Comparison of ENCODE assay signal across 7 cellular contexts in the genomic region with DNA sequence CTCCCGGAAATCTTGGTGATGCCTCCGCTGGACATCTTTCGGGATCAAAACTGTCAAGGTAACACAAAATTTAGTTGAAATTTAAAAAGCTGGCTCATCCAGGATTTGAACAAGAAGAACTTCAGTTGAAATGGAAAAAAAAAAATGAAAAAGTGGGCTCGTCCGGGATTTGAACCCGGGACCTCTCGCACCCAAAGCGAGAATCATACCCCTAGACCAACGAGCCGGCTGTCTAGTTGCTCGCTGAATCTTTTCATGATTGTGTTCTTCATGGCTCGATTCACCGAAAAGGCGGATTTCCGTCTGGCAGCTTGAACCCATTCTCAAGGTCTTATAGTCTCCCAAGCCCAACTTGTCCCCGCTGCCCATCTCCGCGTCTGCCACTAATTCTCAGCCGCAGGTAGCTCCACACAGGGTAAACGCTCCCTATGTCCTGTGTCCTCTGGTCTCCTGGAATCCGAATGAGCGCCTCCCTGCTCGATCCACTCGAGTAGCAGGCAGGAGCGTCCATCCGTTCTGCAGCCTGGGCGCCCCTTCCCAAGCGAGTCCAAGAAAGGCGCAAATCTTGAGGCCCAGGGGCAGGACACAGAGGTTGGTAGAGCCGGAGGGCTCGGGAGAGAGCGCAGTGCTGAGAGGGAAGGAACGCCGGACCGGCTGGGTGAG. TPM values are rescaled to one million over a fixed set of nuclear protein-coding genes. Genes with fewer than 3 reads are reported as not detected.
DNase-seq lines count a peak whose midpoint lies in the region; ATAC-seq, FAIRE-seq and TF ChIP-seq lines count a peak whose summit lies in the region.

No MANE protein-coding gene starts in this region.

- CTCF ChIA-PET in naive thymus-derived CD4-positive, alpha-beta T cell (lab: Charles Lee): interaction anchor here (0.7 to 4.3 kb wide), 7 partner anchors 17 to 328 kb away, joined by 3 to 23 read pairs (median 5); a partner anchor contains a TSS

- H3K36me3 ChIP-seq in HUES6 (ENCODE audit: control insufficient read depth, insufficient read depth, low read length) (no peaks in the 10 kb centered on the region), stomach smooth muscle (ENCODE audit: control insufficient read depth in 2 of 2, insufficient read depth in 2 of 2, low read length in 2 of 2) (no peaks in the 10 kb centered on the region)
- H3K36me3 ChIP-seq in naive thymus-derived CD4-positive, alpha-beta T cell (ENCODE audit: control insufficient read depth in 2 of 3, insufficient read depth in 3 of 3, low read length in 3 of 3): peaks cover 0 to 17% (median 0%) of the 10 kb centered on the region in 3 experiments

- peak overlapping the region; percentile 94 to 99 (median 97) for H3K4me3 Mint-ChIP-seq in naive thymus-derived CD4-positive, alpha-beta T cell

- H3K27me3 ChIP-seq in HUES6 (ENCODE audit: control insufficient read depth, insufficient read depth, low read length) (peaks cover 30% of the 10 kb centered on the region), stomach smooth muscle (ENCODE audit: control insufficient read depth in 1 of 2, insufficient read depth in 2 of 2, low read length in 2 of 2) (no peaks in the 10 kb centered on the region)
- H3K27me3 ChIP-seq in naive thymus-derived CD4-positive, alpha-beta T cell (ENCODE audit: control insufficient read depth in 2 of 2, insufficient read depth in 2 of 2, low read length in 2 of 2): no peaks in the 10 kb centered on the region

- peaks cover 0 to 18% (median 0%) of the 10 kb centered on the region in 5 donors for H3K36me3 Mint-ChIP-seq in naive thymus-derived CD4-positive, alpha-beta T cell

- POLR2A ChIA-PET in naive thymus-derived CD4-positive, alpha-beta T cell (lab: Charles Lee): interaction anchor here (0.7 to 8.7 kb wide), 16 partner anchors 16 to 72 kb away, joined by 3 to 259 read pairs (median 7); a partner anchor contains a TSS

- H3K27ac ChIP-seq in HUES6 (ENCODE audit: low read depth, low read length) (peak overlapping the region; percentile 39; the same call in 1 of the 2 replicates), stomach smooth muscle (ENCODE audit: low read length) (peak overlapping the region; percentile 74)
- peak overlapping the region; percentile 86 for H3K27ac ChIP-seq in naive thymus-derived CD4-positive, alpha-beta T cell (ENCODE audit: low read depth, low read length)

- peak overlapping the region; percentile 82 for H3K4me3 ChIP-seq in HUES6 (ENCODE audit: low read depth, low read length)
- peak overlapping the region; percentile 87 for H3K4me3 ChIP-seq in epithelial cell of proximal tubule (ENCODE audit: low read depth, low read length)
- peak overlapping the region; percentile 99 for H3K4me3 ChIP-seq in naive thymus-derived CD4-positive, alpha-beta T cell (ENCODE audit: low read length)
- H3K4me3 ChIP-seq in stomach smooth muscle (ENCODE audit: low read length in 2 of 2): peak overlapping the region; percentile 97 to 98

- peak overlapping the region; percentile 95 to 100 (median 98) for H3K27ac Mint-ChIP-seq in naive thymus-derived CD4-positive, alpha-beta T cell

- no peak for ATAC-seq in naive thymus-derived CD4-positive, alpha-beta T cell

- intact Hi-C loops in naive thymus-derived CD4-positive, alpha-beta T cell (cut with micrococcal nuclease): loop anchor here (1.0 to 2.0 kb wide), 4 partner anchors 16 to 386 kb away; a partner anchor contains a TSS

- H3K27me3 Mint-ChIP-seq in naive thymus-derived CD4-positive, alpha-beta T cell: peaks cover 0 to 26% (median 0%) of the 10 kb centered on the region in 5 donors

- no peak for FAIRE-seq in frontal cortex (lab: Jason Lieb, UNC)

- H3K9ac ChIP-seq in HUES6 (ENCODE audit: low read length) (peak overlapping the region; percentile 88), stomach smooth muscle (ENCODE audit: low read length in 2 of 2) (peak overlapping the region; percentile 69 to 80)

- peaks cover 0 to 40% (median 4%) of the 10 kb centered on the region in 11 donors for H3K9me3 Mint-ChIP-seq in naive thymus-derived CD4-positive, alpha-beta T cell

- DNase-seq in activated CD8-positive, alpha-beta memory T cell treated with anti-CD3 and anti-CD28 coated beads for 24 hours: peak; percentile 95
- DNase-seq in epithelial cell of proximal tubule (ENCODE audit: low read depth) (no peak), frontal cortex (ENCODE audit: low spot score in 2 of 2) (no peak), cerebellar nuclear complex (lab: John Stamatoyannopoulos, UW) (no peak)
- DNase-seq in naive thymus-derived CD4-positive, alpha-beta T cell: peak; percentile 53 to 90 (median 84)

- H3K4me1 ChIP-seq in HUES6 (ENCODE audit: control insufficient read depth, insufficient read depth, low read length) (peaks cover 9% of the 10 kb centered on the region; the same call in 1 of the 2 replicates), stomach smooth muscle (ENCODE audit: control insufficient read depth, insufficient read depth, low read length) (peaks cover 36% of the 10 kb centered on the region)
- H3K4me1 ChIP-seq in naive thymus-derived CD4-positive, alpha-beta T cell (ENCODE audit: control insufficient read depth in 2 of 2, insufficient read depth in 2 of 2, low read length in 2 of 2): peaks cover 3 to 5% of the 10 kb centered on the region in 2 donors

- H3K9me3 ChIP-seq in HUES6 (ENCODE audit: control insufficient read depth, insufficient read depth, low read depth, low read length) (no peaks in the 10 kb centered on the region), stomach smooth muscle (ENCODE audit: control insufficient read depth in 2 of 2, low read length in 2 of 2) (no peaks in the 10 kb centered on the region)
- no peaks in the 10 kb centered on the region for H3K9me3 ChIP-seq in naive thymus-derived CD4-positive, alpha-beta T cell (ENCODE audit: control insufficient read depth in 2 of 3, low read length in 3 of 3)

- TF ChIP-seq CTCF in epithelial cell of proximal tubule (conservative IDR thresholded peaks at IDR 0.05; ENCODE audit: low read depth, low read length): peak; percentile 8

- peaks cover 22 to 72% (median 48%) of the 10 kb centered on the region in 7 donors for H3K4me1 Mint-ChIP-seq in naive thymus-derived CD4-positive, alpha-beta T cell

RNA-seq across cellular contexts. Expression of a gene that starts 16.2 kb away (rescaled TPM):
- total RNA-seq in epithelial cell of proximal tubule: 2.7 and 14.6 TPM in 2 replicates
- total RNA-seq in naive thymus-derived CD4-positive, alpha-beta T cell: 1 to 10 TPM; 1.1 to 6.1 (median 3.6) TPM
- polyA plus RNA-seq in naive thymus-derived CD4-positive, alpha-beta T cell: under 1 TPM in 1 of 2 donors, not detected in 1; 0.28 TPM
- total RNA-seq in frontal cortex: 2.0 TPM

RNA-seq across cellular contexts. Expression of a gene that starts 34.2 kb away (rescaled TPM):
- total RNA-seq in epithelial cell of proximal tubule (10.6 and 12.4 TPM in 2 replicates), frontal cortex (12.2 TPM)
- total RNA-seq in naive thymus-derived CD4-positive, alpha-beta T cell: 10 to 100 TPM; 27.3 to 36.5 (median 32.6) TPM
- 1 to 10 TPM in 1 of 2 donors, under 1 TPM in 1; 0.72 to 1.1 TPM for polyA plus RNA-seq in naive thymus-derived CD4-positive, alpha-beta T cell

RNA-seq across cellular contexts. Expression of a gene that starts 41.4 kb away (rescaled TPM):
- total RNA-seq in epithelial cell of proximal tubule (not detected in 2 replicates), frontal cortex (not detected)
- not detected for total RNA-seq in naive thymus-derived CD4-positive, alpha-beta T cell
- polyA plus RNA-seq in naive thymus-derived CD4-positive, alpha-beta T cell: not detected

RNA-seq across cellular contexts. Expression of a gene that starts 54.9 kb away (rescaled TPM):
- total RNA-seq in epithelial cell of proximal tubule: 2,747 and 3,067 TPM in 2 replicates
- 1,000 to 10,000 TPM; 1,703 to 2,739 (median 2,322) TPM for total RNA-seq in naive thymus-derived CD4-positive, alpha-beta T cell
- 1,000 to 10,000 TPM; 2,748 to 2,829 TPM for polyA plus RNA-seq in naive thymus-derived CD4-positive, alpha-beta T cell
- 3,351 TPM for total RNA-seq in frontal cortex

RNA-seq across cellular contexts. Expression of a gene that starts 57.9 kb away (rescaled TPM):
- total RNA-seq in epithelial cell of proximal tubule (not detected in 2 replicates), frontal cortex (not detected)
- total RNA-seq in naive thymus-derived CD4-positive, alpha-beta T cell: not detected
- not detected for polyA plus RNA-seq in naive thymus-derived CD4-positive, alpha-beta T cell

Comparison
In these comparisons a context has a peak if more than half of its experiments do, and no peak if none do; other contexts are left out.
1. DNase-seq: peak in activated CD8-positive, alpha-beta memory T cell treated with anti-CD3 and anti-CD28 coated beads for 24 hours (single experiment) and naive thymus-derived CD4-positive, alpha-beta T cell (9 of 9); none in epithelial cell of proximal tubule (single experiment), frontal cortex (0 of 2) and cerebellar nuclear complex (0 of 2).
2. Peak in every context shown above with its lines, with median percentiles within 50 percentile points of each other: H3K27ac ChIP-seq and H3K4me3 ChIP-seq.